Comparison of ENCODE assay signal across 9 cellular contexts in genomic region chr13:40665754-40666057, GRCh38. TPM values are rescaled to one million over a fixed set of nuclear protein-coding genes. Genes with fewer than 3 reads are reported as not detected.
DNase-seq lines count a peak whose midpoint lies in the region; ATAC-seq, FAIRE-seq and TF ChIP-seq lines count a peak whose summit lies in the region.
"Had no signal": no experiment of that assay in that cellular context is flagged by ENCODE, and none has a peak within 500 bp of the region (broad histone marks: within the 10 kb centered on the region; RNA-seq: fewer than 3 reads in every experiment).

No MANE protein-coding gene starts in this region.

- peak; percentile 0 for ATAC-seq in HG02678 (IDR thresholded peaks at IDR 0.05; ENCODE audit: unreplicated experiment)
- peak; percentile 17 for ATAC-seq in effector memory CD8-positive, alpha-beta T cell (replicated peaks)
- no peak for ATAC-seq in GM18519 (IDR thresholded peaks at IDR 0.05; ENCODE audit: low FRiP score, unreplicated experiment)

- no peak for TF ChIP-seq CTCF in WERI-Rb-1 (IDR thresholded peaks at IDR 0.05; ENCODE audit: low read depth, low read length)
- no peak for TF ChIP-seq CTCF in neutrophil (IDR thresholded peaks at IDR 0.05)

- peak overlapping the region; percentile 81 to 94 for H3K27ac Mint-ChIP-seq in effector memory CD8-positive, alpha-beta T cell

- H3K9me3 ChIP-seq in WERI-Rb-1 (ENCODE audit: severe bottlenecking), result no peaks in the 10 kb centered on the region
- H3K9me3 ChIP-seq in neutrophil, result no peaks in the 10 kb centered on the region

- H3K36me3 ChIP-seq in WERI-Rb-1 (no peaks in the 10 kb centered on the region), neutrophil (no peaks in the 10 kb centered on the region)

- no peaks in the 10 kb centered on the region for H3K9me3 Mint-ChIP-seq in effector memory CD8-positive, alpha-beta T cell

- H3K4me1 ChIP-seq in neutrophil (ENCODE audit: control insufficient read depth in 1 of 2, insufficient read depth in 1 of 2, low read depth in 1 of 2, low read length in 1 of 2), result peaks cover 29 to 31% of the 10 kb centered on the region in 2 experiments

- H3K27me3 ChIP-seq in WERI-Rb-1 (ENCODE audit: insufficient read depth, low read depth, severe bottlenecking) (no peaks in the 10 kb centered on the region), neutrophil (peaks cover 24% of the 10 kb centered on the region)

- no peaks in the 10 kb centered on the region for H3K27me3 Mint-ChIP-seq in effector memory CD8-positive, alpha-beta T cell

- peak; percentile 37 for DNase-seq in Daoy (ENCODE audit: low read depth)
- no peak for DNase-seq in WERI-Rb-1
- DNase-seq in effector memory CD8-positive, alpha-beta T cell, result peak; percentile 25 to 38 (median 33)
- no peak for DNase-seq in urothelium cell line (ENCODE audit: low spot score)
- DNase-seq in NCI-H146 (lab: John Stamatoyannopoulos, UW), result no peak

- peak overlapping the region; percentile 95 to 97 for H3K4me3 Mint-ChIP-seq in effector memory CD8-positive, alpha-beta T cell

- peaks cover 29% of the 10 kb centered on the region for H3K36me3 Mint-ChIP-seq in effector memory CD8-positive, alpha-beta T cell (ENCODE audit: insufficient read depth)

- no peak for FAIRE-seq in urothelium cell line (lab: Jason Lieb, UNC)
- FAIRE-seq: TTC549 had no signal

- H3K4me3 ChIP-seq in WERI-Rb-1 (ENCODE audit: low read depth, low read length) (peak overlapping the region; percentile 59), neutrophil (ENCODE audit: low read depth in 1 of 2, low read length in 1 of 2) (peak overlapping the region; percentile 91 to 95)

- peak overlapping the region; percentile 57; the same call in 1 of the 2 replicates for H3K27ac ChIP-seq in WERI-Rb-1
- peak overlapping the region; percentile 92 for H3K27ac ChIP-seq in neutrophil

- peaks cover 22 to 37% of the 10 kb centered on the region in 2 donors for H3K4me1 Mint-ChIP-seq in effector memory CD8-positive, alpha-beta T cell (ENCODE audit: low read depth in 2 of 2)

RNA-seq across cellular contexts. Expression of gene FOXO1, which starts 0.7 kb away (rescaled TPM):
- 3.8 and 5.0 TPM in 2 replicates for total RNA-seq in Daoy (2014; rRNA removed; shearing (Covaris generic))

Comparison
In these comparisons a context has a peak if more than half of its experiments do, and no peak if none do; other contexts are left out.
1. DNase-seq: peak in Daoy (single experiment) and effector memory CD8-positive, alpha-beta T cell (3 of 3); none in WERI-Rb-1 (single experiment), urothelium cell line (single experiment) and NCI-H146 (single experiment).